ENCODE assay signal across 8 cellular contexts in genomic region chr7:26201261-26202018, GRCh38. TPM values are rescaled to one million over a fixed set of nuclear protein-coding genes. Genes with fewer than 3 reads are reported as not detected.
A peak's percentile ranks its signal among the peaks of the same experiment; 100 is the strongest.
DNase-seq lines count a peak whose midpoint lies in the region; ATAC-seq and TF ChIP-seq lines count a peak whose summit lies in the region.

CBX3 (plus strand) TSS chr7:26201745; CDS start chr7:26202999, 1,254 bp downstream.

- peaks cover 45% of the 10 kb centered on the region for H3K4me1 Mint-ChIP-seq in nephron progenitor cell
- H3K4me1 Mint-ChIP-seq in stimulated activated naive CD8-positive, alpha-beta T cell treated with anti-CD3 and anti-CD28 coated beads, Interleukin-15, amount 100 ng/mL, for 72 hours, result peaks cover 56% of the 10 kb centered on the region

- H3K4me1 ChIP-seq in ES-I3 (ENCODE audit: insufficient read depth, low read length), result peaks cover 22% of the 10 kb centered on the region

- DNase-seq in H7 (peak; percentile 94), M059J (ENCODE audit: low read depth) (peak; percentile 90), SHP77 treated with DMSO at 0.1 percent for 48 hours (lab: John Stamatoyannopoulos, UW) (peak; percentile 89), fibroblast of the conjunctiva (ENCODE audit: low read depth) (peak; percentile 56), nephron progenitor cell (peak; percentile 96)
- DNase-seq in activated effector memory CD4-positive, alpha-beta T cell treated with Interleukin-2 at 50 U/mL for 16 hours, result peak; percentile 84
- peak; percentile 95 to 97 for DNase-seq in stimulated activated naive CD8-positive, alpha-beta T cell treated with anti-CD3 and anti-CD28 coated beads, Interleukin-15, amount 100 ng/mL, for 72 hours

- H3K27me3 ChIP-seq in H7 (ENCODE audit: control insufficient read depth, insufficient read depth, low read length), result no peaks in the 10 kb centered on the region

- peak within 1 kb of the TSS; percentile 100 for H3K4me3 Mint-ChIP-seq in nephron progenitor cell
- peak within 1 kb of the TSS; percentile 99 to 100 for H3K4me3 Mint-ChIP-seq in stimulated activated naive CD8-positive, alpha-beta T cell treated with anti-CD3 and anti-CD28 coated beads, Interleukin-15, amount 100 ng/mL, for 72 hours

- ATAC-seq in stimulated activated naive CD8-positive, alpha-beta T cell treated with anti-CD3 and anti-CD28 coated beads, Interleukin-15, amount 100 ng/mL, for 72 hours, result peak; percentile 77

- no peak for TF ChIP-seq CTCF in nephron progenitor cell (IDR thresholded peaks at IDR 0.05)

- H3K36me3 Mint-ChIP-seq in nephron progenitor cell (ENCODE audit: low read depth), result peaks cover 66% of the 10 kb centered on the region

- peak within 1 kb of the TSS; percentile 95 for H3K4me3 ChIP-seq in H7 (ENCODE audit: insufficient read depth, low read depth, low read length)

- H3K36me3 ChIP-seq in ES-I3 (ENCODE audit: insufficient read depth, low read length), result peaks cover 33% of the 10 kb centered on the region
- H3K36me3 ChIP-seq in H7 (replicated peaks; ENCODE audit: control insufficient read depth, insufficient read depth, low read length), result peaks cover 17% of the 10 kb centered on the region

- peaks cover 12% of the 10 kb centered on the region for H3K27me3 Mint-ChIP-seq in nephron progenitor cell (ENCODE audit: low read depth, poor library complexity)
- H3K27me3 Mint-ChIP-seq in stimulated activated naive CD8-positive, alpha-beta T cell treated with anti-CD3 and anti-CD28 coated beads, Interleukin-15, amount 100 ng/mL, for 72 hours, result no peaks in the 10 kb centered on the region

- H3K9ac ChIP-seq in ES-I3 (ENCODE audit: low read depth, low read length), result peak within 1 kb of the TSS; percentile 99

- no peaks in the 10 kb centered on the region for H3K9me3 ChIP-seq in ES-I3 (ENCODE audit: control insufficient read depth, insufficient read depth, low read length)

- H3K9me3 Mint-ChIP-seq in nephron progenitor cell, result peaks cover 3% of the 10 kb centered on the region
- no peaks in the 10 kb centered on the region for H3K9me3 Mint-ChIP-seq in stimulated activated naive CD8-positive, alpha-beta T cell treated with anti-CD3 and anti-CD28 coated beads, Interleukin-15, amount 100 ng/mL, for 72 hours

- H3K27ac Mint-ChIP-seq in nephron progenitor cell, result peak within 1 kb of the TSS; percentile 100
- H3K27ac Mint-ChIP-seq in stimulated activated naive CD8-positive, alpha-beta T cell treated with anti-CD3 and anti-CD28 coated beads, Interleukin-15, amount 100 ng/mL, for 72 hours, result peak within 1 kb of the TSS; percentile 100

RNA-seq across cellular contexts. Expression of gene CBX3, which starts in this region (rescaled TPM):
- total RNA-seq in H7 (2014; rRNA removed; shearing (Covaris generic)), result 170 and 231 TPM in 2 replicates
- 224 and 268 TPM in 2 replicates for total RNA-seq in M059J (2014; rRNA removed; shearing (Covaris generic))

Comparison
In these comparisons a context has a peak if more than half of its experiments do, and no peak if none do; other contexts are left out.
1. Peak in every context shown above with its lines: DNase-seq, ATAC-seq and H3K4me3 ChIP-seq.